In genomic region chr7:18224138-18224537, GRCh38 we compare ENCODE assay signal across 18 cellular contexts.
"Had no signal": no experiment of that assay in that cellular context is flagged by ENCODE, and none has a peak within 500 bp of the region (broad histone marks: within the 10 kb centered on the region; RNA-seq: fewer than 3 reads in every experiment).

No MANE protein-coding gene starts in this region.

- ATAC-seq: activated CD4-positive, alpha-beta T cell treated with anti-CD3 and anti-CD28 coated beads for 36 hours; activated CD8-positive, alpha-beta T cell treated with anti-CD3 and anti-CD28 coated beads, Interleukin-2, amount 10 ng/mL, durations not matched to agents 7 days and 5 days; activated T-cell treated with anti-CD3 and anti-CD28 coated beads, Interleukin-2, amount 50 U/mL, for 72 hours; heart left ventricle; sciatic nerve had no signal

- H3K4me1 ChIP-seq: thyroid gland had no signal

- H3K36me3 ChIP-seq: brain microvascular endothelial cell, heart left ventricle, thyroid gland had no signal

- H3K27ac Mint-ChIP-seq: activated CD4-positive, alpha-beta T cell treated with anti-CD3 and anti-CD28 coated beads for 36 hours; activated CD8-positive, alpha-beta T cell treated with anti-CD3 and anti-CD28 coated beads, Interleukin-2, amount 10 ng/mL, durations not matched to agents 7 days and 5 days; activated naive CD8-positive, alpha-beta T cell treated with anti-CD3 and anti-CD28 coated beads for 36 hours; activated T-cell treated with anti-CD3 and anti-CD28 coated beads, Interleukin-2, amount 50 U/mL, for 72 hours; immature natural killer cell had no signal

- H3K9me3 ChIP-seq: heart left ventricle, thyroid gland had no signal

- H3K27me3 Mint-ChIP-seq: central memory CD8-positive, alpha-beta T cell had no signal

- H3K27ac ChIP-seq: brain microvascular endothelial cell, thyroid gland, VCaP had no signal

- H3K36me3 Mint-ChIP-seq: activated naive CD8-positive, alpha-beta T cell treated with anti-CD3 and anti-CD28 coated beads for 36 hours; immature natural killer cell had no signal

- H3K4me1 Mint-ChIP-seq: activated CD4-positive, alpha-beta T cell treated with anti-CD3 and anti-CD28 coated beads for 36 hours; activated naive CD8-positive, alpha-beta T cell treated with anti-CD3 and anti-CD28 coated beads for 36 hours; central memory CD8-positive, alpha-beta T cell; immature natural killer cell had no signal

- H3K4me3 Mint-ChIP-seq: activated CD4-positive, alpha-beta T cell treated with anti-CD3 and anti-CD28 coated beads for 36 hours; activated CD8-positive, alpha-beta T cell treated with anti-CD3 and anti-CD28 coated beads, Interleukin-2, amount 10 ng/mL, durations not matched to agents 7 days and 5 days; activated naive CD8-positive, alpha-beta T cell treated with anti-CD3 and anti-CD28 coated beads for 36 hours; activated T-cell treated with anti-CD3 and anti-CD28 coated beads, Interleukin-2, amount 50 U/mL, for 72 hours; central memory CD8-positive, alpha-beta T cell; immature natural killer cell had no signal

- H3K9me3 Mint-ChIP-seq: activated naive CD8-positive, alpha-beta T cell treated with anti-CD3 and anti-CD28 coated beads for 36 hours; activated T-cell treated with anti-CD3 and anti-CD28 coated beads, Interleukin-2, amount 50 U/mL, for 72 hours; central memory CD8-positive, alpha-beta T cell; immature natural killer cell had no signal

- H3K4me3 ChIP-seq: heart left ventricle, thyroid gland had no signal

- DNase-seq: activated CD4-positive, alpha-beta T cell treated with anti-CD3 and anti-CD28 coated beads for 36 hours; activated CD8-positive, alpha-beta memory T cell treated with anti-CD3 and anti-CD28 coated beads, Interleukin-2, amount 50 U/mL, for 4 hours; activated CD8-positive, alpha-beta T cell treated with anti-CD3 and anti-CD28 coated beads, Interleukin-2, amount 10 ng/mL, durations not matched to agents 7 days and 5 days; activated gamma-delta T cell; activated naive CD8-positive, alpha-beta T cell treated with anti-CD3 and anti-CD28 coated beads for 36 hours; activated T-cell treated with anti-CD3 and anti-CD28 coated beads, Interleukin-2, amount 50 U/mL, for 72 hours; brain microvascular endothelial cell; cortex of kidney; effector CD8-positive, alpha-beta T cell; heart left ventricle; immature natural killer cell; stimulated activated CD4-positive, alpha-beta T cell treated with anti-CD3 and anti-CD28 coated beads, Interleukin-1b, Interleukin-23, amount 100 ng/mL, for 48 hours; T-helper 1 cell; T1000; thyroid gland had no signal

- H3K27me3 ChIP-seq: brain microvascular endothelial cell, heart left ventricle, thyroid gland had no signal
